ENCODE assay signal across 8 cellular contexts in the genomic region with DNA sequence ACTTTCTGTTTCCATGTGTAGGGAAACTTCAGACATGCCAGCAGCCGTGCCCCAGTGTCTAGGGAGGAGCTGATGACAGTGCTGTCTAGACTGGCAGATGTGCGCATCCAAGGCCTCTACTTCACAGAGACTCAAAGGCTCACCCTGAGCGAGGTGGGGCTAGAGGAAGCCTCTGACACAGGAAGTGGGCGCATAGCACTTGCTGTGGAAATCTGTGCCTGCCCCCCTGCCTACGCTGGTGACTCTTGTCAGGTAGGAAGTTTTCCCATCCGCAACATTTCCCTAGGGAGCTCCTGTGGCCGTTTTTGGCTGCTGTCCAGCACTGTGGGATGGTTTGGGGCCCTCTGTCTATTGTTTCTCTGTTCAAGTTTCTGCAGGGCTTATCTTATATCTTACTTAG.
DNase-seq lines count a peak whose midpoint lies in the region; ATAC-seq, FAIRE-seq and TF ChIP-seq lines count a peak whose summit lies in the region.

No MANE protein-coding gene starts in this region.

- H4K20me1 ChIP-seq in neural progenitor cell (ENCODE audit: low read depth), result no peaks in the 10 kb centered on the region

- WGBS in endodermal cell (ENCODE audit: insufficient coverage in 1 of 2, insufficient read length in 1 of 2), 2 experiments, result 89 to 90% methylated on average over 5 to 7 of the region's 7 CpGs

- H3K27me3 ChIP-seq in Peyer's patch, result no peaks in the 10 kb centered on the region
- no peaks in the 10 kb centered on the region for H3K27me3 ChIP-seq in neural progenitor cell
- no peaks in the 10 kb centered on the region for H3K27me3 ChIP-seq in endodermal cell (ENCODE audit: control insufficient read depth, insufficient read depth, low read length, poor library complexity, severe bottlenecking)

- H3K27me3 Mint-ChIP-seq in neural progenitor cell (ENCODE audit: insufficient read depth, low read depth), result peaks cover 3% of the 10 kb centered on the region
- H3K27me3 Mint-ChIP-seq in endodermal cell (ENCODE audit: insufficient read depth), result no peaks in the 10 kb centered on the region

- H3F3A ChIP-seq in neural progenitor cell (ENCODE audit: low read depth), result no peaks in the 10 kb centered on the region

- H3K9ac ChIP-seq in neural progenitor cell (no peak overlapping the region), endodermal cell (ENCODE audit: extremely low read depth, low read length, poor library complexity, severe bottlenecking) (no peak overlapping the region), kidney (ENCODE audit: low read length in 2 of 2) (no peak overlapping the region)

- peak overlapping the region in 3 of 4 donors; percentile 19 to 73 (median 73) for H3K27ac ChIP-seq in Peyer's patch
- no peak overlapping the region for H3K27ac ChIP-seq in neural progenitor cell
- H3K27ac ChIP-seq in endodermal cell (ENCODE audit: low read depth, low read length), result no peak overlapping the region
- H3K27ac ChIP-seq in kidney (ENCODE audit: low read depth in 2 of 2, low read length in 2 of 2), result no peak overlapping the region

- H3K4me2 ChIP-seq in neural progenitor cell, result no peak overlapping the region

- intact Hi-C loops in kidney (cut with DNase I), result no loop called here

- H3K4me1 Mint-ChIP-seq in neural progenitor cell, result no peaks in the 10 kb centered on the region
- peaks cover 6% of the 10 kb centered on the region for H3K4me1 Mint-ChIP-seq in endodermal cell

- FAIRE-seq in GM12892 (lab: Jason Lieb, UNC) (peak; percentile 74), kidney (lab: Jason Lieb, UNC) (no peak)

- H3K36me3 Mint-ChIP-seq in neural progenitor cell (no peaks in the 10 kb centered on the region), endodermal cell (ENCODE audit: low read depth) (no peaks in the 10 kb centered on the region)

- H2AFZ ChIP-seq in neural progenitor cell (replicated peaks), result no peak overlapping the region

- H3K4me3 ChIP-seq in Peyer's patch, result no peak overlapping the region
- no peak overlapping the region for H3K4me3 ChIP-seq in neural progenitor cell
- H3K4me3 ChIP-seq in endodermal cell (ENCODE audit: low read length), result no peak overlapping the region
- H3K4me3 ChIP-seq in kidney (ENCODE audit: low read length in 2 of 2), result no peak overlapping the region

- H3K4me3 Mint-ChIP-seq in neural progenitor cell (no peak overlapping the region), endodermal cell (no peak overlapping the region)

- no peaks in the 10 kb centered on the region for H3K79me2 ChIP-seq in neural progenitor cell (ENCODE audit: low read depth)

- H3K36me3 ChIP-seq in Peyer's patch (peaks cover 0 to 10% (median 0%) of the 10 kb centered on the region in 3 donors), neural progenitor cell (no peaks in the 10 kb centered on the region), endodermal cell (ENCODE audit: control insufficient read depth, insufficient read depth, low read length) (no peaks in the 10 kb centered on the region), kidney (ENCODE audit: control insufficient read depth in 1 of 2, insufficient read depth in 2 of 2, low read length in 2 of 2) (no peaks in the 10 kb centered on the region)

- TF ChIP-seq POLR2A in GM12892 (IDR thresholded peaks at IDR 0.05; ENCODE audit: low read depth, low read length) (no peak), Peyer's patch (IDR thresholded peaks at IDR 0.05) (no peak)

- H3K4me1 ChIP-seq in Peyer's patch (peaks cover 0 to 18% (median 6%) of the 10 kb centered on the region in 4 donors), neural progenitor cell (no peaks in the 10 kb centered on the region), endodermal cell (ENCODE audit: control insufficient read depth, insufficient read depth, low read length) (no peaks in the 10 kb centered on the region), kidney (ENCODE audit: control insufficient read depth in 1 of 2, insufficient read depth in 1 of 2, low read depth in 1 of 2, low read length in 2 of 2) (no peaks in the 10 kb centered on the region)

- H3K9me3 Mint-ChIP-seq in neural progenitor cell (no peaks in the 10 kb centered on the region), endodermal cell (no peaks in the 10 kb centered on the region)

- DNase-seq in GM12892 (ENCODE audit: insufficient read length) (no peak), Peyer's patch (peak; percentile 51 to 82 (median 65)), neural progenitor cell (ENCODE audit: low spot score) (peak; percentile 13), endodermal cell (no peak), kidney (no peak), AG20443 (ENCODE audit: low spot score) (no peak)
- DNase-seq in activated gamma-delta T cell treated with anti-CD3 and anti-CD28 coated beads, Interleukin-2, amount 50 U/mL, for 16 hours (ENCODE audit: low read depth), result peak; percentile 65

- peak; percentile 70 for ATAC-seq in HG02938 (IDR thresholded peaks at IDR 0.05; ENCODE audit: unreplicated experiment)

- H3K27ac Mint-ChIP-seq in neural progenitor cell (no peak overlapping the region), endodermal cell (no peak overlapping the region)

- TF ChIP-seq CTCF in Peyer's patch (IDR thresholded peaks at IDR 0.05) (no peak), neural progenitor cell (IDR thresholded peaks at IDR 0.05) (no peak), endodermal cell (conservative IDR thresholded peaks at IDR 0.05) (no peak), kidney (IDR thresholded peaks at IDR 0.05; ENCODE audit: borderline replicate concordance, extremely low read depth, insufficient read depth) (no peak)

- no peaks in the 10 kb centered on the region for H3K9me3 ChIP-seq in Peyer's patch
- H3K9me3 ChIP-seq in neural progenitor cell (ENCODE audit: low read depth), result no peaks in the 10 kb centered on the region
- no peaks in the 10 kb centered on the region for H3K9me3 ChIP-seq in endodermal cell (ENCODE audit: control insufficient read depth, low read length)
- no peaks in the 10 kb centered on the region for H3K9me3 ChIP-seq in kidney (ENCODE audit: control insufficient read depth in 1 of 2, low read length in 2 of 2)

Comparison
In these comparisons a context has a peak if more than half of its experiments do, and no peak if none do; other contexts are left out.
1. DNase-seq: peak in Peyer's patch (3 of 3), activated gamma-delta T cell treated with anti-CD3 and anti-CD28 coated beads, Interleukin-2, amount 50 U/mL, for 16 hours (single experiment) and neural progenitor cell (single experiment); none in GM12892 (single experiment), endodermal cell (single experiment), kidney (single experiment) and AG20443 (single experiment).
2. H3K27ac ChIP-seq: peak in Peyer's patch (3 of 4); none in neural progenitor cell (single experiment), endodermal cell (single experiment) and kidney (0 of 2).